ENCODE assay signal across 20 cellular contexts in the genomic region with DNA sequence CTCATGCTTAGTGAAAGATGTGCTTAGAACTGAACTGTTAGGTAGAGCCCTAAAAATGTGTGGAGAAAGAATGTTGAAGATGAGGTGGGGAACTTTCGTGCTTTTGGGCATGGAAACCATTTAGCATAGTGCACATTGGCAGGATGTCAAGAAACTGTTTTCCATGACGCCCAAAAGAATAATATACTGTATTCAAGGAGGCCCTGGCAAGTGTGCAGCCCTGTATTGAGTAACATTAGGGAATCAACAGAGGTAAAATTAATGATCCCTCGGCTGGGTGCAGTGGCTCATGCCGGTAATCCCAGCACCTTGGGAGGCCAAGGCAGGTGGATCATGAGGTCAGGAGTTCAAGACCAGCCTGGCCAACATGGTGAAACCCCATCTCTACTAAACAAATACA. TPM values are rescaled to one million over a fixed set of nuclear protein-coding genes. Genes with fewer than 3 reads are reported as not detected.
DNase-seq lines count a peak whose midpoint lies in the region; ATAC-seq and TF ChIP-seq lines count a peak whose summit lies in the region.
"Had no signal": no experiment of that assay in that cellular context is flagged by ENCODE, and none has a peak within 500 bp of the region (broad histone marks: within the 10 kb centered on the region; RNA-seq: fewer than 3 reads in every experiment).

No MANE protein-coding gene starts in this region.

- no peaks in the 10 kb centered on the region for H3K79me2 ChIP-seq in GM23338 (replicated peaks; ENCODE audit: insufficient read depth)
- H3K79me2 ChIP-seq in Loucy (ENCODE audit: insufficient read depth, low read length): no peaks in the 10 kb centered on the region

- TF ChIP-seq POLR2A in body of pancreas (IDR thresholded peaks at IDR 0.05): no peak

- no peaks in the 10 kb centered on the region for H3F3A ChIP-seq in GM23338 (replicated peaks; ENCODE audit: low read depth)
- H3F3A ChIP-seq in Loucy (ENCODE audit: low read depth): no peaks in the 10 kb centered on the region

- 0 out of 2 replicates have a peak overlapping the region, but pooled peaks have one; percentile 56 for H2AFZ ChIP-seq in GM23338
- 0 out of 2 replicates have a peak overlapping the region, but pooled peaks have one; percentile 52 for H2AFZ ChIP-seq in Loucy (ENCODE audit: low read length)

- H3K4me3 ChIP-seq in GM23338 (no peak overlapping the region), Loucy (ENCODE audit: low read length, poor library complexity, severe bottlenecking) (no peak overlapping the region), body of pancreas (no peak overlapping the region), WERI-Rb-1 (ENCODE audit: low read depth, low read length) (no peak overlapping the region)
- H3K4me3 ChIP-seq: GM23248 had no signal

- no peaks in the 10 kb centered on the region for H3K9me3 Mint-ChIP-seq in GM23338

- WGBS in body of pancreas, 2 donors: 53 to 56% methylated on average over 4 of the region's 4 CpGs

- TF ChIP-seq CTCF in GM23338 (conservative IDR thresholded peaks at IDR 0.05; ENCODE audit: low read depth in 2 of 2): no peak
- TF ChIP-seq CTCF in Loucy (conservative IDR thresholded peaks at IDR 0.05; ENCODE audit: low read length): no peak
- no peak for TF ChIP-seq CTCF in body of pancreas (IDR thresholded peaks at IDR 0.05)
- TF ChIP-seq CTCF in WERI-Rb-1 (IDR thresholded peaks at IDR 0.05; ENCODE audit: low read depth, low read length): no peak

- H3K4me1 Mint-ChIP-seq in GM23338: no peaks in the 10 kb centered on the region
- H3K4me1 Mint-ChIP-seq: CD4-positive, alpha-beta memory T cell had no signal

- intact Hi-C loops in body of pancreas (cut with DNase I): no loop called here

- H3K4me3 Mint-ChIP-seq in GM23338: no peak overlapping the region
- H3K4me3 Mint-ChIP-seq: CD4-positive, alpha-beta memory T cell had no signal

- H3K9me2 ChIP-seq in GM23338 (ENCODE audit: insufficient read depth): no peaks in the 10 kb centered on the region
- H3K9me2 ChIP-seq in Loucy (replicated peaks; ENCODE audit: low read depth, low read length): no peaks in the 10 kb centered on the region

- H3K27me3 ChIP-seq in GM23338 (ENCODE audit: insufficient read depth) (no peaks in the 10 kb centered on the region), Loucy (ENCODE audit: insufficient read depth, low read length, poor library complexity, severe bottlenecking) (no peaks in the 10 kb centered on the region), body of pancreas (no peaks in the 10 kb centered on the region), WERI-Rb-1 (ENCODE audit: insufficient read depth, low read depth, severe bottlenecking) (no peaks in the 10 kb centered on the region)
- H3K27me3 ChIP-seq: BE2C had no signal

- H3K9ac ChIP-seq in Loucy (ENCODE audit: low read depth, low read length, poor library complexity, severe bottlenecking): no peak overlapping the region
- H3K9ac ChIP-seq: GM23248 had no signal

- ATAC-seq in GM23338: no peak
- peak; percentile 45 for ATAC-seq in body of pancreas
- ATAC-seq in left lobe of liver: peak; percentile 9
- ATAC-seq in HG02981 (IDR thresholded peaks at IDR 0.05; ENCODE audit: unreplicated experiment): no peak
- ATAC-seq: Panc1 had no signal

- no peaks in the 10 kb centered on the region for H3K4me1 ChIP-seq in GM23338 (ENCODE audit: insufficient read depth)
- peaks cover 4% of the 10 kb centered on the region for H3K4me1 ChIP-seq in Loucy (ENCODE audit: insufficient read depth, low read length, poor library complexity, severe bottlenecking)
- H3K4me1 ChIP-seq in body of pancreas: peaks cover 10% of the 10 kb centered on the region
- H3K4me1 ChIP-seq: BE2C had no signal

- peaks cover 3% of the 10 kb centered on the region for H3K27me3 Mint-ChIP-seq in GM23338 (ENCODE audit: insufficient read depth, low read depth, poor library complexity)
- H3K27me3 Mint-ChIP-seq: CD4-positive, alpha-beta memory T cell had no signal

- no peaks in the 10 kb centered on the region for H3K36me3 ChIP-seq in GM23338 (ENCODE audit: insufficient read depth)
- no peaks in the 10 kb centered on the region for H3K36me3 ChIP-seq in Loucy (ENCODE audit: insufficient read depth, low read length)
- no peaks in the 10 kb centered on the region for H3K36me3 ChIP-seq in body of pancreas (replicated peaks in 1 of 2; ENCODE audit: insufficient read depth in 1 of 2, low read depth in 2 of 2)
- no peaks in the 10 kb centered on the region for H3K36me3 ChIP-seq in WERI-Rb-1
- H3K36me3 ChIP-seq: BE2C had no signal

- no peak overlapping the region for H3K4me2 ChIP-seq in GM23338
- H3K4me2 ChIP-seq in Loucy (ENCODE audit: low read depth, low read length, poor library complexity, severe bottlenecking): no peak overlapping the region

- H3K9me3 ChIP-seq in Loucy (ENCODE audit: insufficient read depth, low read depth, low read length) (no peaks in the 10 kb centered on the region), body of pancreas (no peaks in the 10 kb centered on the region), WERI-Rb-1 (ENCODE audit: severe bottlenecking) (no peaks in the 10 kb centered on the region)
- H3K9me3 ChIP-seq: BE2C had no signal

- H4K20me1 ChIP-seq in GM23338 (replicated peaks; ENCODE audit: insufficient read depth): no peaks in the 10 kb centered on the region
- no peaks in the 10 kb centered on the region for H4K20me1 ChIP-seq in Loucy (ENCODE audit: insufficient read depth, low read length, poor library complexity, severe bottlenecking)

- no peak for DNase-seq in GM23338 (ENCODE audit: low spot score)
- DNase-seq in body of pancreas: peak in 2 of 4 donors; percentile 15 to 18
- DNase-seq in left lobe of liver (ENCODE audit: low spot score): no peak
- no peak for DNase-seq in WERI-Rb-1
- DNase-seq in mucosa of gallbladder (ENCODE audit: low spot score): no peak
- DNase-seq in NCI-H446 treated with DMSO at 0.1 percent for 48 hours (lab: John Stamatoyannopoulos, UW): no peak
- DNase-seq: BE2C; CD4-positive, alpha-beta memory T cell; DND-41; GF-D8; GM23248; Karpas-422; NCI-H1417 treated with DMSO at 0.1 percent for 48 hours; NCI-H2029 treated with DMSO at 0.1 percent for 48 hours; NCI-H446; NCI-H774; Right ventricle myocardium superior had no signal

- H3K27ac Mint-ChIP-seq in GM23338: no peak overlapping the region
- H3K27ac Mint-ChIP-seq: CD4-positive, alpha-beta memory T cell had no signal

- H3K36me3 Mint-ChIP-seq in GM23338 (ENCODE audit: low read depth): no peaks in the 10 kb centered on the region
- H3K36me3 Mint-ChIP-seq: CD4-positive, alpha-beta memory T cell had no signal

- H3K27ac ChIP-seq in GM23338 (ENCODE audit: low read depth) (no peak overlapping the region), body of pancreas (no peak overlapping the region), WERI-Rb-1 (no peak overlapping the region)
- H3K27ac ChIP-seq: GM23248 had no signal

TF ChIP-seq in GM23338, 12 proteins besides CTCF, POLR2A, EP300 and RAD21 (continues in another document):
- TF ChIP-seq ZNF114 (CRISPR knock-in tag; IDR thresholded peaks at IDR 0.05) (no peak), JUNB (IDR thresholded peaks at IDR 0.05; ENCODE audit: unreplicated experiment) (no peak)

RNA-seq across cellular contexts. Expression of a gene that starts 20.9 kb away (rescaled TPM):
- 15.3 and 17.2 TPM in 2 replicates for total RNA-seq in GM23338 (2014; rRNA removed; shearing (Covaris generic))
- 14.6 and 15.1 TPM in 2 replicates for polyA plus RNA-seq in GM23338 (2016; fragmentation: Nextera tagmentation; extraction: Ambion mirVana)
- 10 to 100 TPM; 39.2 to 88.7 TPM for total RNA-seq in body of pancreas
- 281 TPM for total RNA-seq in left lobe of liver
- 82.2 TPM for total RNA-seq in mucosa of gallbladder

RNA-seq across cellular contexts. Expression of a gene that starts 45.5 kb away (rescaled TPM):
- total RNA-seq in GM23338 (2014; rRNA removed; shearing (Covaris generic)): 41.8 and 48.7 TPM in 2 replicates
- polyA plus RNA-seq in GM23338 (2016; fragmentation: Nextera tagmentation; extraction: Ambion mirVana): 29.7 and 32.7 TPM in 2 replicates
- total RNA-seq in body of pancreas: 1 to 10 TPM; 5.3 to 5.4 TPM
- total RNA-seq in left lobe of liver: 2.6 TPM
- 7.3 TPM for total RNA-seq in mucosa of gallbladder

Comparison
In these comparisons a context has a peak if more than half of its experiments do, and no peak if none do; other contexts are left out.
1. ATAC-seq: peak in body of pancreas (single experiment) and left lobe of liver (single experiment); none in GM23338 (single experiment) and HG02981 (single experiment).